In genomic region chr12:12403264-12404248, GRCh38 we compare ENCODE assay signal across 1 cellular context.
TF ChIP-seq lines count a peak whose summit lies in the region.

No MANE protein-coding gene starts in this region.

TF ChIP-seq in K562, 482 proteins besides CTCF, POLR2A, EP300 and RAD21 (continued from another document and continues in another):
- no peak for TF ChIP-seq PBX2 (CRISPR knock-in tag; IDR thresholded peaks at IDR 0.05; ENCODE audit: low read depth)
- peak; percentile 65 for TF ChIP-seq PBX2 (tag; conservative IDR thresholded peaks at IDR 0.05; ENCODE audit: low read depth)
- no peak for TF ChIP-seq ZNF175 (CRISPR knock-in tag; IDR thresholded peaks at IDR 0.05; ENCODE audit: low read depth)
- TF ChIP-seq ZNF407 (IDR thresholded peaks at IDR 0.05; ENCODE audit: low read depth), result no peak
- no peak for TF ChIP-seq CREB5 (CRISPR knock-in tag; IDR thresholded peaks at IDR 0.05)
- TF ChIP-seq THAP12 (CRISPR knock-in tag; IDR thresholded peaks at IDR 0.05), result no peak
- peak; percentile 83 for TF ChIP-seq MEIS2 (IDR thresholded peaks at IDR 0.05; ENCODE audit: partially characterized antibody)
- no peak for TF ChIP-seq ARID4B (CRISPR knock-in tag; IDR thresholded peaks at IDR 0.05)
- no peak for TF ChIP-seq HINFP (tag; conservative IDR thresholded peaks at IDR 0.05; ENCODE audit: low read depth)
- no peak for TF ChIP-seq DNMT1 (IDR thresholded peaks at IDR 0.05)
- TF ChIP-seq NR2C2 (CRISPR knock-in tag; IDR thresholded peaks at IDR 0.05), result no peak
- 0 out of 2 replicates have a peak, but pooled peaks have one; percentile 32 for TF ChIP-seq NR2C2 (tag; IDR thresholded peaks at IDR 0.05)
- peak; percentile 24; the same call in 1 of the 2 replicates for TF ChIP-seq DPF2 (IDR thresholded peaks at IDR 0.05)
- peak; percentile 46; the same call in 1 of the 2 replicates for TF ChIP-seq SMARCE1 (IDR thresholded peaks at IDR 0.05)
- no peak for TF ChIP-seq NONO (IDR thresholded peaks at IDR 0.05; ENCODE audit: low read depth in 2 of 2, low read length in 1 of 2)
- no peak for TF ChIP-seq CTCFL (IDR thresholded peaks at IDR 0.05; ENCODE audit: borderline replicate concordance, insufficient read depth, low read depth, low read length, poor library complexity, severe bottlenecking)
- TF ChIP-seq HNRNPL (IDR thresholded peaks at IDR 0.05; ENCODE audit: low read depth, low read length), result no peak
- 0 out of 2 replicates have a peak, but pooled peaks have one; percentile 15 for TF ChIP-seq VEZF1 (CRISPR knock-in tag; IDR thresholded peaks at IDR 0.05)
- TF ChIP-seq ATF1 (CRISPR knock-in tag; IDR thresholded peaks at IDR 0.05), result no peak
- TF ChIP-seq ATF1 (tag; IDR thresholded peaks at IDR 0.05), result peak; percentile 28; the same call in 1 of the 2 replicates
- peak; percentile 49 for TF ChIP-seq CEBPB (tag; IDR thresholded peaks at IDR 0.05)
- TF ChIP-seq PKNOX1 (IDR thresholded peaks at IDR 0.05), result peak; percentile 65
- TF ChIP-seq ATF3 (IDR thresholded peaks at IDR 0.05), result peak; percentile 62
- no peak for TF ChIP-seq ATF3 (CRISPR knock-in tag; conservative IDR thresholded peaks at IDR 0.05)
